In genomic region chr10:82889703-82890102, GRCh38 we compare ENCODE assay signal across 32 cellular contexts.
DNase-seq lines count a peak whose midpoint lies in the region; ATAC-seq, FAIRE-seq and TF ChIP-seq lines count a peak whose summit lies in the region.
"Had no signal": no experiment of that assay in that cellular context is flagged by ENCODE, and none has a peak within 500 bp of the region (broad histone marks: within the 10 kb centered on the region; RNA-seq: fewer than 3 reads in every experiment).

No MANE protein-coding gene starts in this region.

- intact Hi-C loops in GM12878 (cut with micrococcal nuclease; ENCODE audit: unreplicated experiment) = no loop called here

- H3K4me1 Mint-ChIP-seq in GM23338 = peaks cover 20% of the 10 kb centered on the region
- no peaks in the 10 kb centered on the region for H3K4me1 Mint-ChIP-seq in activated naive CD8-positive, alpha-beta T cell treated with anti-CD3 and anti-CD28 coated beads for 36 hours
- H3K4me1 Mint-ChIP-seq: activated naive CD4-positive, alpha-beta T cell treated with anti-CD3 and anti-CD28 coated beads, Interleukin-2, amount 50 U/mL, for 24 hours; naive thymus-derived CD8-positive, alpha-beta T cell; stimulated activated naive B cell treated with anti-CD40 and anti-IgM and Interleukin-4, amounts not matched to agents 10 μg/mL and 1 μg/mL and 100 μg/mL, for 72 hours had no signal

- H4K20me1 ChIP-seq in GM23338 (replicated peaks; ENCODE audit: insufficient read depth) = no peaks in the 10 kb centered on the region
- H4K20me1 ChIP-seq in GM12878 (ENCODE audit: control insufficient read depth, insufficient read depth) = no peaks in the 10 kb centered on the region

- no peaks in the 10 kb centered on the region for H3K27me3 ChIP-seq in GM23338 (ENCODE audit: insufficient read depth)
- no peaks in the 10 kb centered on the region for H3K27me3 ChIP-seq in GM12878 (replicated peaks in 1 of 2; ENCODE audit: control insufficient read depth in 2 of 2, insufficient read depth in 2 of 2, low read length in 1 of 2)
- H3K27me3 ChIP-seq in iPS-15b (ENCODE audit: control insufficient read depth, insufficient read depth, low read length) = no peaks in the 10 kb centered on the region
- H3K27me3 ChIP-seq: foreskin keratinocyte, hepatocyte, sigmoid colon, SJSA1, testis, vagina had no signal

- no peak overlapping the region for H3K27ac Mint-ChIP-seq in GM23338
- no peak overlapping the region for H3K27ac Mint-ChIP-seq in activated naive CD8-positive, alpha-beta T cell treated with anti-CD3 and anti-CD28 coated beads for 36 hours
- H3K27ac Mint-ChIP-seq: activated naive CD4-positive, alpha-beta T cell treated with anti-CD3 and anti-CD28 coated beads, Interleukin-2, amount 50 U/mL, for 24 hours; mesothelial cell of epicardium; naive thymus-derived CD8-positive, alpha-beta T cell; stimulated activated naive B cell treated with anti-CD40 and anti-IgM and Interleukin-4, amounts not matched to agents 10 μg/mL and 1 μg/mL and 100 μg/mL, for 72 hours had no signal

- H3K36me3 Mint-ChIP-seq in GM23338 (ENCODE audit: low read depth) = no peaks in the 10 kb centered on the region
- no peaks in the 10 kb centered on the region for H3K36me3 Mint-ChIP-seq in activated naive CD8-positive, alpha-beta T cell treated with anti-CD3 and anti-CD28 coated beads for 36 hours
- H3K36me3 Mint-ChIP-seq: activated naive CD4-positive, alpha-beta T cell treated with anti-CD3 and anti-CD28 coated beads, Interleukin-2, amount 50 U/mL, for 24 hours; mesothelial cell of epicardium; naive thymus-derived CD8-positive, alpha-beta T cell; stimulated activated naive B cell treated with anti-CD40 and anti-IgM and Interleukin-4, amounts not matched to agents 10 μg/mL and 1 μg/mL and 100 μg/mL, for 72 hours had no signal

- TF ChIP-seq CTCF in GM23338 (conservative IDR thresholded peaks at IDR 0.05; ENCODE audit: low read depth in 2 of 2) = no peak
- TF ChIP-seq CTCF in GM12878 (IDR thresholded peaks at IDR 0.05 in 2 of 3, conservative IDR thresholded peaks at IDR 0.05 in 1 of 3; ENCODE audit: control insufficient read depth in 2 of 3, extremely low read depth in 1 of 3, insufficient read depth in 1 of 3, low read depth in 3 of 3, low read length in 3 of 3) = no peak

- peak overlapping the region; percentile 61; the same call in 2 of the 3 replicates for H3K4me3 Mint-ChIP-seq in GM23338
- no peak overlapping the region for H3K4me3 Mint-ChIP-seq in activated naive CD8-positive, alpha-beta T cell treated with anti-CD3 and anti-CD28 coated beads for 36 hours
- H3K4me3 Mint-ChIP-seq: activated naive CD4-positive, alpha-beta T cell treated with anti-CD3 and anti-CD28 coated beads, Interleukin-2, amount 50 U/mL, for 24 hours; mesothelial cell of epicardium; naive thymus-derived CD8-positive, alpha-beta T cell; stimulated activated naive B cell treated with anti-CD40 and anti-IgM and Interleukin-4, amounts not matched to agents 10 μg/mL and 1 μg/mL and 100 μg/mL, for 72 hours had no signal

- H3K9me3 Mint-ChIP-seq in GM23338 = no peaks in the 10 kb centered on the region
- H3K9me3 Mint-ChIP-seq in activated naive CD8-positive, alpha-beta T cell treated with anti-CD3 and anti-CD28 coated beads for 36 hours = peaks cover 6% of the 10 kb centered on the region
- H3K9me3 Mint-ChIP-seq: activated naive CD4-positive, alpha-beta T cell treated with anti-CD3 and anti-CD28 coated beads, Interleukin-2, amount 50 U/mL, for 24 hours; mesothelial cell of epicardium had no signal

- H3K36me3 ChIP-seq in GM23338 (ENCODE audit: insufficient read depth) = no peaks in the 10 kb centered on the region
- no peaks in the 10 kb centered on the region for H3K36me3 ChIP-seq in GM12878 (ENCODE audit: control insufficient read depth in 2 of 2, insufficient read depth in 2 of 2, low read length in 1 of 2)
- no peaks in the 10 kb centered on the region for H3K36me3 ChIP-seq in iPS-15b (ENCODE audit: control insufficient read depth, insufficient read depth, low read length)
- H3K36me3 ChIP-seq: sigmoid colon, SJSA1, vagina had no signal

- no peaks in the 10 kb centered on the region for H3K9me3 ChIP-seq in GM12878 (replicated peaks; ENCODE audit: control insufficient read depth, insufficient read depth, low read length)
- H3K9me3 ChIP-seq in iPS-15b (ENCODE audit: control insufficient read depth, insufficient read depth, low read length) = no peaks in the 10 kb centered on the region
- H3K9me3 ChIP-seq: sigmoid colon, SJSA1, testis, vagina had no signal

- H3K79me2 ChIP-seq in GM23338 (replicated peaks; ENCODE audit: insufficient read depth) (no peaks in the 10 kb centered on the region), GM12878 (ENCODE audit: control insufficient read depth, insufficient read depth, low read length) (no peaks in the 10 kb centered on the region)
- H3K79me2 ChIP-seq: hepatocyte had no signal

- no peak for TF ChIP-seq EP300 in GM12878 (IDR thresholded peaks at IDR 0.05; ENCODE audit: borderline replicate concordance in 1 of 2, control insufficient read depth in 1 of 2, low read depth in 2 of 2, low read length in 2 of 2)

- TF ChIP-seq POLR2A in GM12878 (IDR thresholded peaks at IDR 0.05; ENCODE audit: low read depth, low read length) (no peak), H54 (IDR thresholded peaks at IDR 0.05; ENCODE audit: low read depth, low read length) (no peak)

- H3K4me3 ChIP-seq in GM23338 (peak overlapping the region; percentile 30; the same call in 1 of the 2 replicates), GM12878 (no peak overlapping the region), iPS-15b (ENCODE audit: low read depth, low read length) (peak overlapping the region; percentile 54)
- H3K4me3 ChIP-seq: hepatocyte, sigmoid colon, SJSA1, vagina had no signal

- WGBS in GM12878 (ENCODE audit: insufficient coverage, insufficient replicate concordance, low lambda C conversion rate, missing lambda C conversion rate) = 31% methylated on average over 3 of the region's 3 CpGs

- H2AFZ ChIP-seq in GM23338 = 0 out of 2 replicates have a peak overlapping the region, but pooled peaks have one; percentile 25
- no peak overlapping the region for H2AFZ ChIP-seq in GM12878 (ENCODE audit: control insufficient read depth, low read depth, low read length)
- H2AFZ ChIP-seq: hepatocyte had no signal

- in situ Hi-C loops in GM12878 (cut with MboI) = no loop called here

- FAIRE-seq in GM12878 (lab: Jason Lieb, UNC) = no peak
- no peak for FAIRE-seq in H54 (lab: Jason Lieb, UNC)

- no peaks in the 10 kb centered on the region for H3K9me2 ChIP-seq in GM23338 (ENCODE audit: insufficient read depth)

- CTCF ChIA-PET in GM12878 (lab: Yijun Ruan, JAX) = no interaction called here

- POLR2A ChIA-PET in GM12878 (lab: Charles Lee) = no interaction called here

- no peak for TF ChIP-seq RAD21 in GM12878 (IDR thresholded peaks at IDR 0.05; ENCODE audit: insufficient read depth, low read depth, low read length)

- H3K9ac ChIP-seq in GM12878 (ENCODE audit: control insufficient read depth, insufficient read depth, low read length) (no peak overlapping the region), iPS-15b (ENCODE audit: low read depth, low read length) (peak overlapping the region; percentile 14)

- ATAC-seq in GM23338 (peak; percentile 60), GM12878 (peak; percentile 48)
- ATAC-seq: activated CD4-positive, CD25-positive, alpha-beta regulatory T cell treated with anti-CD3 and anti-CD28 coated beads, Interleukin-2, amount 50 U/mL, for 24 hours; esophagus mucosa; foreskin keratinocyte; left ventricle myocardium superior; naive thymus-derived CD8-positive, alpha-beta T cell; stimulated activated naive B cell treated with anti-CD40 and anti-IgM and Interleukin-4, amounts not matched to agents 10 μg/mL and 1 μg/mL and 100 μg/mL, for 72 hours had no signal

- peaks cover 4% of the 10 kb centered on the region for H3K27me3 Mint-ChIP-seq in GM23338 (ENCODE audit: insufficient read depth, low read depth, poor library complexity)
- H3K27me3 Mint-ChIP-seq in activated naive CD8-positive, alpha-beta T cell treated with anti-CD3 and anti-CD28 coated beads for 36 hours = peaks cover 4% of the 10 kb centered on the region
- H3K27me3 Mint-ChIP-seq: activated naive CD4-positive, alpha-beta T cell treated with anti-CD3 and anti-CD28 coated beads, Interleukin-2, amount 50 U/mL, for 24 hours; stimulated activated naive B cell treated with anti-CD40 and anti-IgM and Interleukin-4, amounts not matched to agents 10 μg/mL and 1 μg/mL and 100 μg/mL, for 72 hours had no signal

- no peaks in the 10 kb centered on the region for H3F3A ChIP-seq in GM23338 (replicated peaks; ENCODE audit: low read depth)

- RAD21 ChIA-PET in GM12878 (lab: Charles Lee; ENCODE audit: unreplicated experiment) = no interaction called here

- DNase-seq in GM23338 (ENCODE audit: low spot score) (peak; percentile 12), GM12878 (ENCODE audit: low read depth, low spot score) (no peak), occipital lobe (lab: John Stamatoyannopoulos, UW) (peak; percentile 31), RKO (ENCODE audit: low spot score) (no peak), H54 (ENCODE audit: insufficient read length, low spot score) (no peak)
- no peak for DNase-seq in activated naive CD8-positive, alpha-beta T cell treated with anti-CD3 and anti-CD28 coated beads for 36 hours
- no peak for DNase-seq in stimulated activated naive CD4-positive, alpha-beta T cell treated with Interleukin-2 at 50 U/mL for 16 hours (lab: John Stamatoyannopoulos, UW)
- DNase-seq: activated CD4-positive, alpha-beta T cell treated with anti-CD3 and anti-CD28 coated beads, Interleukin-2, amount 50 U/mL, for 48 hours; activated CD8-positive, alpha-beta memory T cell treated with anti-CD3 and anti-CD28 coated beads, Interleukin-2, amount 50 U/mL, for 48 hours; C1 segment of cervical spinal cord; COR-L47; cortex of kidney; DMS79; foreskin keratinocyte; islet precursor cell; left ventricle myocardium superior; naive thymus-derived CD8-positive, alpha-beta T cell; NCI-H187 treated with DMSO at 0.1 percent for 48 hours; NCI-H2227 treated with DMSO at 0.1 percent for 48 hours; NCI-H69; sigmoid colon; stimulated activated naive B cell treated with anti-CD40 and anti-IgM and Interleukin-4, amounts not matched to agents 10 μg/mL and 1 μg/mL and 100 μg/mL, for 72 hours; T-helper 1 cell; testis had no signal

- H3K4me1 ChIP-seq in GM23338 (ENCODE audit: insufficient read depth) = peaks cover 16% of the 10 kb centered on the region
- H3K4me1 ChIP-seq in GM12878 (ENCODE audit: control insufficient read depth, insufficient read depth, low read length) = no peaks in the 10 kb centered on the region
- peaks cover 9% of the 10 kb centered on the region for H3K4me1 ChIP-seq in iPS-15b (ENCODE audit: control insufficient read depth, insufficient read depth, low read length)
- H3K4me1 ChIP-seq: foreskin keratinocyte, sigmoid colon, SJSA1, testis, vagina had no signal

- H3K4me2 ChIP-seq in GM23338 (peak overlapping the region; percentile 52), GM12878 (ENCODE audit: control insufficient read depth, insufficient read depth) (no peak overlapping the region)
- H3K4me2 ChIP-seq: hepatocyte had no signal

- SMC1A ChIA-PET in GM12878 (lab: Charles Lee; ENCODE audit: uncharacterized antibody, unreplicated experiment) = interaction anchor here (0.6 to 1.3 kb wide), 3 partner anchors 22 to 172 kb away, joined by 3 to 5 read pairs (median 3); no protein-coding TSS in a partner anchor

- H3K27ac ChIP-seq in GM23338 (ENCODE audit: low read depth) = no peak overlapping the region
- no peak overlapping the region for H3K27ac ChIP-seq in GM12878 (ENCODE audit: control insufficient read depth, insufficient read depth)
- H3K27ac ChIP-seq: foreskin keratinocyte, hepatocyte, sigmoid colon, SJSA1, testis, vagina had no signal

- BruUV-seq in GM12878 (replicated peaks; lab: Mats Ljungman, UMichigan) = no TSS peak

Comparison
In these comparisons a context has a peak if more than half of its experiments do, and no peak if none do; other contexts are left out.
1. DNase-seq: peak in GM23338 (single experiment) and occipital lobe (single experiment); none in GM12878 (single experiment), RKO (single experiment), activated naive CD8-positive, alpha-beta T cell treated with anti-CD3 and anti-CD28 coated beads for 36 hours (single experiment), H54 (single experiment) and stimulated activated naive CD4-positive, alpha-beta T cell treated with Interleukin-2 at 50 U/mL for 16 hours (single experiment).